20 cellular contexts compared by ENCODE assay signal in genomic region chr16:71762186-71762585, GRCh38. TPM values are rescaled to one million over a fixed set of nuclear protein-coding genes. Genes with fewer than 3 reads are reported as not detected.
DNase-seq lines count a peak whose midpoint lies in the region; ATAC-seq and TF ChIP-seq lines count a peak whose summit lies in the region.
"Had no signal": no experiment of that assay in that cellular context is flagged by ENCODE, and none has a peak within 500 bp of the region (broad histone marks: within the 10 kb centered on the region; RNA-seq: fewer than 3 reads in every experiment).

No MANE protein-coding gene starts in this region.

- ATAC-seq in SK-N-SH treated with all-trans-retinoic acid at 6 μM for 48 hours (no peak), right cardiac atrium (no peak)
- no peak for ATAC-seq in stimulated activated effector memory CD8-positive, alpha-beta T cell treated with anti-CD3 and anti-CD28 coated beads, Interleukin-12 subunit alpha, Interleukin-12 subunit beta, amount 100 ng/mL, for 72 hours
- ATAC-seq: activated CD4-positive, alpha-beta T cell treated with anti-CD3 and anti-CD28 coated beads for 36 hours had no signal

- H3K79me2 ChIP-seq in SK-N-SH (ENCODE audit: insufficient read depth), result peaks cover 8% of the 10 kb centered on the region; the same call in 1 of the 2 replicates

- H3K36me3 ChIP-seq in SK-N-SH (replicated peaks in 1 of 2; ENCODE audit: control insufficient read depth in 1 of 2, insufficient read depth in 2 of 2, low read length in 1 of 2) (peaks cover 60 to 79% of the 10 kb centered on the region in 2 experiments), right atrium auricular region (peaks cover 68% of the 10 kb centered on the region)
- H3K36me3 ChIP-seq: ovary had no signal

- H3K9me3 Mint-ChIP-seq in stimulated activated effector memory CD8-positive, alpha-beta T cell treated with anti-CD3 and anti-CD28 coated beads, Interleukin-12 subunit alpha, Interleukin-12 subunit beta, amount 100 ng/mL, for 72 hours, result no peaks in the 10 kb centered on the region
- H3K9me3 Mint-ChIP-seq: CD4-positive, alpha-beta T cell had no signal

- intact Hi-C loops in right cardiac atrium (cut with DNase I), result no loop called here

- no peaks in the 10 kb centered on the region for H3K27me3 ChIP-seq in SK-N-SH (ENCODE audit: insufficient read depth)
- no peaks in the 10 kb centered on the region for H3K27me3 ChIP-seq in right cardiac atrium (ENCODE audit: control insufficient read depth, insufficient read depth)
- H3K27me3 ChIP-seq in right atrium auricular region, result no peaks in the 10 kb centered on the region
- H3K27me3 ChIP-seq: ovary, stomach had no signal

- peaks cover 21% of the 10 kb centered on the region for H3F3A ChIP-seq in SK-N-SH (replicated peaks; ENCODE audit: insufficient read depth)

- TF ChIP-seq EP300 in SK-N-SH (IDR thresholded peaks at IDR 0.05; ENCODE audit: borderline replicate concordance in 1 of 2, low read depth in 1 of 2, low read length in 1 of 2), result no peak

- no peaks in the 10 kb centered on the region for H3K9me2 ChIP-seq in SK-N-SH

- no peak overlapping the region for H3K4me3 ChIP-seq in SK-N-SH (ENCODE audit: low read depth in 2 of 2, low read length in 1 of 2)
- H3K4me3 ChIP-seq in fibroblast of mammary gland (ENCODE audit: control insufficient read depth, low read depth, low read length), result no peak overlapping the region
- no peak overlapping the region for H3K4me3 ChIP-seq in right cardiac atrium (ENCODE audit: low read length)
- H3K4me3 ChIP-seq in right atrium auricular region, result no peak overlapping the region
- H3K4me3 ChIP-seq: lung, ovary, stomach had no signal

- H3K9me3 ChIP-seq in SK-N-SH (no peaks in the 10 kb centered on the region), right cardiac atrium (ENCODE audit: control insufficient read depth, low read length) (no peaks in the 10 kb centered on the region), right atrium auricular region (no peaks in the 10 kb centered on the region)
- H3K9me3 ChIP-seq: ovary, stomach had no signal

- H3K4me1 Mint-ChIP-seq in stimulated activated effector memory CD8-positive, alpha-beta T cell treated with anti-CD3 and anti-CD28 coated beads, Interleukin-12 subunit alpha, Interleukin-12 subunit beta, amount 100 ng/mL, for 72 hours, result peaks cover 12% of the 10 kb centered on the region

- H4K20me1 ChIP-seq in SK-N-SH (ENCODE audit: insufficient read depth), result no peaks in the 10 kb centered on the region

- H3K9ac ChIP-seq in SK-N-SH, result no peak overlapping the region

- 72% methylated on average over 2 of the region's 2 CpGs for WGBS in SK-N-SH (ENCODE audit: low lambda C conversion rate)
- 64% methylated on average over 2 of the region's 2 CpGs for whole genome bisulfite sequencing in right cardiac atrium

- no peak overlapping the region for H2AFZ ChIP-seq in SK-N-SH (ENCODE audit: low read depth)

- peaks cover 100% of the 10 kb centered on the region for H3K36me3 Mint-ChIP-seq in stimulated activated effector memory CD8-positive, alpha-beta T cell treated with anti-CD3 and anti-CD28 coated beads, Interleukin-12 subunit alpha, Interleukin-12 subunit beta, amount 100 ng/mL, for 72 hours

- peak overlapping the region; percentile 43 for H3K27ac Mint-ChIP-seq in stimulated activated effector memory CD8-positive, alpha-beta T cell treated with anti-CD3 and anti-CD28 coated beads, Interleukin-12 subunit alpha, Interleukin-12 subunit beta, amount 100 ng/mL, for 72 hours
- H3K27ac Mint-ChIP-seq: activated CD4-positive, alpha-beta T cell treated with anti-CD3 and anti-CD28 coated beads for 36 hours had no signal

- peak overlapping the region; percentile 6; the same call in 1 of the 2 replicates for H3K4me2 ChIP-seq in SK-N-SH

- TF ChIP-seq RAD21 in SK-N-SH (IDR thresholded peaks at IDR 0.05; ENCODE audit: low read length), result no peak

- H3K4me1 ChIP-seq in SK-N-SH (ENCODE audit: control insufficient read depth in 1 of 2, insufficient read depth in 2 of 2, low read depth in 1 of 2, low read length in 1 of 2) (peaks cover 0 to 22% of the 10 kb centered on the region in 2 experiments; a peak in 1 of 4 replicates), right cardiac atrium (ENCODE audit: control insufficient read depth, insufficient read depth, low read length) (no peaks in the 10 kb centered on the region), right atrium auricular region (peaks cover 0 to 9% of the 10 kb centered on the region in 2 donors)

- H3K27ac ChIP-seq in SK-N-SH (ENCODE audit: low read depth in 2 of 2, low read length in 1 of 2) (peak overlapping the region in 1 of 2 experiments; percentile 59; a peak in 2 of 4 replicates), right cardiac atrium (ENCODE audit: low read length) (no peak overlapping the region), right atrium auricular region (no peak overlapping the region)
- H3K27ac ChIP-seq: 22Rv1, ovary, RWPE1, stomach had no signal

- H3K4me3 Mint-ChIP-seq in stimulated activated effector memory CD8-positive, alpha-beta T cell treated with anti-CD3 and anti-CD28 coated beads, Interleukin-12 subunit alpha, Interleukin-12 subunit beta, amount 100 ng/mL, for 72 hours, result no peak overlapping the region
- H3K4me3 Mint-ChIP-seq: activated CD4-positive, alpha-beta T cell treated with anti-CD3 and anti-CD28 coated beads for 36 hours; CD4-positive, alpha-beta T cell had no signal

- POLR2A ChIA-PET in SK-N-SH (lab: Yijun Ruan, JAX), result no interaction called here

- TF ChIP-seq CTCF in SK-N-SH (IDR thresholded peaks at IDR 0.05) (no peak), fibroblast of mammary gland (conservative IDR thresholded peaks at IDR 0.05; ENCODE audit: control insufficient read depth, insufficient read depth, low read depth, low read length) (no peak), right atrium auricular region (IDR thresholded peaks at IDR 0.05) (no peak)

- CTCF ChIA-PET in SK-N-SH (lab: Yijun Ruan, JAX), result no interaction called here

- DNase-seq in SK-N-SH (no peak), SW 1271 (lab: John Stamatoyannopoulos, UW) (peak; percentile 9 to 33), fibroblast of mammary gland (ENCODE audit: low read depth) (peak; percentile 16), activated gamma-delta T cell treated with Interleukin-2 at 50 U/mL for 16 hours (no peak), right cardiac atrium (no peak), right atrium auricular region (ENCODE audit: low spot score) (no peak)
- no peak for DNase-seq in stimulated activated effector memory CD8-positive, alpha-beta T cell treated with anti-CD3 and anti-CD28 coated beads, Interleukin-12 subunit alpha, Interleukin-12 subunit beta, amount 100 ng/mL, for 72 hours (ENCODE audit: low spot score in 2 of 2)
- DNase-seq: activated CD4-positive, alpha-beta T cell treated with anti-CD3 and anti-CD28 coated beads for 36 hours; CD4-positive, alpha-beta T cell; hippocampal formation; islet precursor cell; Kasumi-1; NCI-H2107; NCI-H510A treated with DMSO at 0.1 percent for 48 hours; ovary; stomach had no signal

TF ChIP-seq in SK-N-SH, 30 proteins besides CTCF, POLR2A, EP300 and RAD21 (continues in another document):
- TF ChIP-seq MAX (IDR thresholded peaks at IDR 0.05; ENCODE audit: low read depth) (no peak), CHD2 (IDR thresholded peaks at IDR 0.05; ENCODE audit: low read length, partially characterized antibody) (no peak), RFX5 (IDR thresholded peaks at IDR 0.05; ENCODE audit: low read length) (no peak)

TF ChIP-seq in SK-N-SH treated with all-trans-retinoic acid at 6 μM for 48 hours, 23 proteins besides CTCF, POLR2A, EP300 and RAD21:
- TF ChIP-seq ZNF565 (CRISPR knock-in tag; conservative IDR thresholded peaks at IDR 0.05; ENCODE audit: low read depth) (no peak), ZFP3 (CRISPR knock-in tag; IDR thresholded peaks at IDR 0.05) (no peak), TCF4 (CRISPR knock-in tag; IDR thresholded peaks at IDR 0.05; ENCODE audit: borderline replicate concordance) (no peak), ZFP30 (CRISPR knock-in tag; IDR thresholded peaks at IDR 0.05) (no peak), ZNF8 (CRISPR knock-in tag; IDR thresholded peaks at IDR 0.05) (no peak), RARB (CRISPR knock-in tag; IDR thresholded peaks at IDR 0.05) (no peak), CSRNP3 (CRISPR knock-in tag; IDR thresholded peaks at IDR 0.05) (no peak), ZC3H10 (CRISPR knock-in tag; IDR thresholded peaks at IDR 0.05) (no peak), ZNF70 (CRISPR knock-in tag; IDR thresholded peaks at IDR 0.05) (no peak), GLIS3 (CRISPR knock-in tag; IDR thresholded peaks at IDR 0.05) (no peak), PPARA (CRISPR knock-in tag; IDR thresholded peaks at IDR 0.05; ENCODE audit: borderline replicate concordance) (no peak)

RNA-seq across cellular contexts. Expression of gene PHLPP2, which starts 37.7 kb away (rescaled TPM):
- 5.5 and 7.2 TPM in 2 replicates for polyA plus RNA-seq in SK-N-SH (2012; rRNA removed)
- 5.1 and 5.6 TPM in 2 replicates for polyA plus RNA-seq in SK-N-SH (2012; cell fraction: cytosol; rRNA removed)
- 10.5 and 15.7 TPM in 2 replicates for polyA plus RNA-seq in SK-N-SH (2012; cell fraction: nucleus; rRNA removed)
- total RNA-seq in right cardiac atrium, result 1 to 10 TPM; 6.1 to 6.8 (median 6.5) TPM
- 1.9 TPM for polyA plus RNA-seq in right cardiac atrium
- 10 to 100 TPM in 1 of 2 donors, 1 to 10 TPM in 1; 3.5 to 10.8 TPM for total RNA-seq in right atrium auricular region

RNA-seq across cellular contexts. Expression of gene AP1G1, which starts 46.4 kb away (rescaled TPM):
- 23.8 and 33.8 TPM in 2 replicates for polyA plus RNA-seq in SK-N-SH (2012; rRNA removed)
- 18.1 and 19.1 TPM in 2 replicates for polyA plus RNA-seq in SK-N-SH (2012; cell fraction: cytosol; rRNA removed)
- polyA plus RNA-seq in SK-N-SH (2012; cell fraction: nucleus; rRNA removed), result 34.5 and 56.0 TPM in 2 replicates
- total RNA-seq in right cardiac atrium, result 10 to 100 TPM; 36.2 to 47.8 (median 37.8) TPM
- 11.2 TPM for polyA plus RNA-seq in right cardiac atrium
- 10 to 100 TPM; 38.6 to 44.6 TPM for total RNA-seq in right atrium auricular region

Comparison
In these comparisons a context has a peak if more than half of its experiments do, and no peak if none do; other contexts are left out.
1. DNase-seq: peak in SW 1271 (2 of 2) and fibroblast of mammary gland (single experiment); none in SK-N-SH (single experiment), stimulated activated effector memory CD8-positive, alpha-beta T cell treated with anti-CD3 and anti-CD28 coated beads, Interleukin-12 subunit alpha, Interleukin-12 subunit beta, amount 100 ng/mL, for 72 hours (0 of 2), activated gamma-delta T cell treated with Interleukin-2 at 50 U/mL for 16 hours (single experiment), right cardiac atrium (0 of 3) and right atrium auricular region (single experiment).